Comparison of ENCODE assay signal across 9 cellular contexts in genomic region chr3:50603261-50604109, GRCh38. TPM values are rescaled to one million over a fixed set of nuclear protein-coding genes. Genes with fewer than 3 reads are reported as not detected.
DNase-seq lines count a peak whose midpoint lies in the region; ATAC-seq and TF ChIP-seq lines count a peak whose summit lies in the region.
"Had no signal": no experiment of that assay in that cellular context is flagged by ENCODE, and none has a peak within 500 bp of the region (broad histone marks: within the 10 kb centered on the region; RNA-seq: fewer than 3 reads in every experiment).

No MANE protein-coding gene starts in this region.

- DNase-seq in CD14-positive monocyte (ENCODE audit: low spot score) (no peak), RWPE2 (ENCODE audit: low spot score) (no peak), prostate gland (ENCODE audit: low spot score) (no peak)
- DNase-seq in effector memory CD8-positive, alpha-beta T cell: no peak
- DNase-seq in activated CD4-positive, CD25-positive, alpha-beta regulatory T cell (lab: John Stamatoyannopoulos, UW): no peak

- ATAC-seq in RWPE2 (ENCODE audit: low read depth) (no peak), GM19351 (IDR thresholded peaks at IDR 0.05; ENCODE audit: unreplicated experiment) (no peak), HG02623 (IDR thresholded peaks at IDR 0.05; ENCODE audit: unreplicated experiment) (no peak), HG03469 (IDR thresholded peaks at IDR 0.05; ENCODE audit: unreplicated experiment) (no peak)
- no peak for ATAC-seq in effector memory CD8-positive, alpha-beta T cell (replicated peaks)

- H3K27me3 Mint-ChIP-seq in CD14-positive monocyte (ENCODE audit: low read depth in 3 of 3): peaks cover 0 to 3% (median 0%) of the 10 kb centered on the region in 3 donors
- H3K27me3 Mint-ChIP-seq in effector memory CD8-positive, alpha-beta T cell: no peaks in the 10 kb centered on the region

- no peaks in the 10 kb centered on the region for H3K9me3 ChIP-seq in RWPE2 (ENCODE audit: severe bottlenecking)
- no peaks in the 10 kb centered on the region for H3K9me3 ChIP-seq in prostate gland

- H3K4me1 Mint-ChIP-seq in CD14-positive monocyte: peaks cover 93% of the 10 kb centered on the region
- peaks cover 83 to 91% of the 10 kb centered on the region in 2 donors for H3K4me1 Mint-ChIP-seq in effector memory CD8-positive, alpha-beta T cell (ENCODE audit: low read depth in 2 of 2)

- H3K27ac ChIP-seq in RWPE2 (ENCODE audit: poor library complexity, severe bottlenecking) (peak overlapping the region; percentile 93), prostate gland (peak overlapping the region; percentile 91 to 95)
- H3K27ac ChIP-seq: SK-N-MC had no signal

- 64% methylated on average over 4 of the region's 4 CpGs for WGBS in prostate gland

- H3K4me3 Mint-ChIP-seq in CD14-positive monocyte: no peak overlapping the region
- H3K4me3 Mint-ChIP-seq in effector memory CD8-positive, alpha-beta T cell: peak overlapping the region; percentile 97 to 99

- H3K27me3 ChIP-seq in RWPE2 (ENCODE audit: insufficient read depth, poor library complexity, severe bottlenecking): no peaks in the 10 kb centered on the region
- H3K27me3 ChIP-seq in prostate gland (replicated peaks; ENCODE audit: insufficient read depth): no peaks in the 10 kb centered on the region

- TF ChIP-seq CTCF in CD14-positive monocyte (IDR thresholded peaks at IDR 0.05) (no peak), RWPE2 (IDR thresholded peaks at IDR 0.05; ENCODE audit: poor library complexity, severe bottlenecking) (no peak), prostate gland (IDR thresholded peaks at IDR 0.05) (no peak)

- peak overlapping the region; percentile 17 to 94 (median 63) for H3K27ac Mint-ChIP-seq in CD14-positive monocyte
- H3K27ac Mint-ChIP-seq in effector memory CD8-positive, alpha-beta T cell: peak overlapping the region; percentile 96 to 97

- H3K4me3 ChIP-seq in RWPE2 (ENCODE audit: severe bottlenecking) (no peak overlapping the region), prostate gland (no peak overlapping the region)
- H3K4me3 ChIP-seq: SK-N-MC had no signal

- no peaks in the 10 kb centered on the region for H3K9me3 Mint-ChIP-seq in CD14-positive monocyte
- H3K9me3 Mint-ChIP-seq in effector memory CD8-positive, alpha-beta T cell: no peaks in the 10 kb centered on the region

- H3K36me3 ChIP-seq in RWPE2 (ENCODE audit: low read depth): peaks cover 15% of the 10 kb centered on the region; the same call in 1 of the 2 replicates
- H3K36me3 ChIP-seq in prostate gland: no peaks in the 10 kb centered on the region

- H3K4me1 ChIP-seq in RWPE2 (ENCODE audit: insufficient read depth, poor library complexity, severe bottlenecking) (peaks cover 28% of the 10 kb centered on the region), prostate gland (replicated peaks) (peaks cover 27% of the 10 kb centered on the region)

- no peak for TF ChIP-seq POLR2A in prostate gland (IDR thresholded peaks at IDR 0.05)

- intact Hi-C loops in CD14-positive monocyte (cut with micrococcal nuclease): no loop called here
- intact Hi-C loops in prostate gland (cut with DNase I): no loop called here

- peaks cover 59 to 71% of the 10 kb centered on the region in 2 donors for H3K36me3 Mint-ChIP-seq in CD14-positive monocyte
- H3K36me3 Mint-ChIP-seq in effector memory CD8-positive, alpha-beta T cell (ENCODE audit: insufficient read depth): peaks cover 67% of the 10 kb centered on the region

RNA-seq across cellular contexts. Expression of gene CISH, which starts 8.1 kb away (rescaled TPM):
- 1 to 10 TPM; 2.9 to 6.2 TPM for polyA plus RNA-seq in CD14-positive monocyte
- total RNA-seq in prostate gland: 1 to 10 TPM; 5.1 to 7.6 TPM

RNA-seq across cellular contexts. Expression of gene MAPKAPK3, which starts 13.5 kb away (rescaled TPM):
- 100 to 1,000 TPM; 173 to 252 TPM for polyA plus RNA-seq in CD14-positive monocyte
- 10 to 100 TPM; 33.2 to 52.3 TPM for total RNA-seq in prostate gland

RNA-seq across cellular contexts. Expression of gene HEMK1, which starts 34.2 kb away (rescaled TPM):
- 10 to 100 TPM; 12.1 to 14.0 TPM for polyA plus RNA-seq in CD14-positive monocyte
- total RNA-seq in prostate gland: 10 to 100 TPM in 1 of 2 donors, 1 to 10 TPM in 1; 8.5 to 17.1 TPM

RNA-seq across cellular contexts. Expression of gene C3orf18, which starts 35.9 kb away (rescaled TPM):
- polyA plus RNA-seq in CD14-positive monocyte: under 1 TPM; 0.18 to 0.76 TPM
- total RNA-seq in prostate gland: 10 to 100 TPM in 1 of 2 donors, 1 to 10 TPM in 1; 7.5 to 11.0 TPM

Comparison
In these comparisons a context has a peak if more than half of its experiments do, and no peak if none do; other contexts are left out.
1. H3K4me3 Mint-ChIP-seq: peak in effector memory CD8-positive, alpha-beta T cell (2 of 2); none in CD14-positive monocyte (0 of 2).